ENCODE assay signal across 10 cellular contexts in the genomic region with DNA sequence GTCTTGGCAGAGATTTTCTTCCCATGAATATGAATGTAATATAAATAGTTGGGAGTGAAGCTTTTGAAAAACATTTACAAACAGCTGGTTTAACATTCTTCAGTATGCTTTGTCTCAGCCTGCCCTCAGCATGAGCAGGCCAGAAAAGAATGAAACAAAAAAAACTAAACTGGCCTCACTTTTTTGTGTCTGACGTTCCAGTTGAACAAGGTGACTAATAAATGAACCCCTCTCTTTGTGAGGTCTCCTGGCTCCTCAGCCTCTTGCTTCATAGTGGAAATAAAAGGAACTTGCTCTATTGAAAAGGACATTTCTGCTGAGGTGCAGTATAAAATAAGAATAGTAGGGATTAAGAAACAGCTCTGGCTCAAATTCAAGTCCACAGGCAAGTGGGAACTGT. TPM values are rescaled to one million over a fixed set of nuclear protein-coding genes. Genes with fewer than 3 reads are reported as not detected.
DNase-seq lines count a peak whose midpoint lies in the region; ATAC-seq and TF ChIP-seq lines count a peak whose summit lies in the region.
"Had no signal": no experiment of that assay in that cellular context is flagged by ENCODE, and none has a peak within 500 bp of the region (broad histone marks: within the 10 kb centered on the region; RNA-seq: fewer than 3 reads in every experiment).

No MANE protein-coding gene starts in this region.

- H3K36me3 Mint-ChIP-seq in brain = no peaks in the 10 kb centered on the region
- peaks cover 5% of the 10 kb centered on the region for H3K36me3 Mint-ChIP-seq in activated T-cell treated with anti-CD3 and anti-CD28 coated beads, Interleukin-2, amount 50 U/mL, for 4 hours (ENCODE audit: insufficient read depth)
- H3K36me3 Mint-ChIP-seq: naive B cell had no signal

- H3K27me3 ChIP-seq in HUES48 (ENCODE audit: control insufficient read depth, insufficient read depth, low read length) = no peaks in the 10 kb centered on the region
- no peaks in the 10 kb centered on the region for H3K27me3 ChIP-seq in thoracic aorta (replicated peaks; ENCODE audit: insufficient read depth)

- peaks cover under 1% of the 10 kb centered on the region; the same call in 1 of the 2 replicates for H3K36me3 ChIP-seq in HUES48 (ENCODE audit: control insufficient read depth, insufficient read depth, low read length)
- H3K36me3 ChIP-seq in thoracic aorta = no peaks in the 10 kb centered on the region

- H3K4me3 ChIP-seq in HUES48 (ENCODE audit: low read depth, low read length) (no peak overlapping the region), thoracic aorta (peak overlapping the region; percentile 4)

- peak; percentile 32 for ATAC-seq in left ventricle myocardium superior
- peak; percentile 56 for ATAC-seq in thoracic aorta (ENCODE audit: insufficient number of reproducible peaks, low FRiP score, low read depth)
- no peak for ATAC-seq in activated T-cell treated with anti-CD3 and anti-CD28 coated beads, Interleukin-2, amount 50 U/mL, for 4 hours
- ATAC-seq: T-helper 17 cell had no signal

- intact Hi-C loops in left ventricle myocardium superior (cut with micrococcal nuclease) = no loop called here

- peaks cover 32% of the 10 kb centered on the region for H3K4me1 Mint-ChIP-seq in brain
- peaks cover 41% of the 10 kb centered on the region for H3K4me1 Mint-ChIP-seq in activated T-cell treated with anti-CD3 and anti-CD28 coated beads, Interleukin-2, amount 50 U/mL, for 4 hours (ENCODE audit: low read depth)

- peak overlapping the region in 4 of 5 experiments; percentile 25 to 89 (median 64) for H3K27ac Mint-ChIP-seq in brain
- H3K27ac Mint-ChIP-seq: activated T-helper 2 cell treated with anti-CD3 and anti-CD28 coated beads, Interferon-gamma antibody, Interleukin-2, Interleukin-4, amounts not matched to agents 10 μg/mL and 5 μg/mL and 100 μg/mL, durations not matched to agents 14 hours and 24 hours and 36 hours; naive B cell; T-helper 17 cell had no signal

- H3K9me3 Mint-ChIP-seq in brain = peaks cover 0 to 4% (median 0%) of the 10 kb centered on the region in 5 experiments
- no peaks in the 10 kb centered on the region for H3K9me3 Mint-ChIP-seq in activated T-cell treated with anti-CD3 and anti-CD28 coated beads, Interleukin-2, amount 50 U/mL, for 4 hours
- H3K9me3 Mint-ChIP-seq: activated T-helper 2 cell treated with anti-CD3 and anti-CD28 coated beads, Interferon-gamma antibody, Interleukin-2, Interleukin-4, amounts not matched to agents 10 μg/mL and 5 μg/mL and 100 μg/mL, durations not matched to agents 14 hours and 24 hours and 36 hours; naive B cell had no signal

- H3K9ac ChIP-seq in HUES48 (ENCODE audit: low read depth, low read length) = no peak overlapping the region

- H3K27me3 Mint-ChIP-seq in brain = peaks cover 6% of the 10 kb centered on the region
- no peaks in the 10 kb centered on the region for H3K27me3 Mint-ChIP-seq in activated T-cell treated with anti-CD3 and anti-CD28 coated beads, Interleukin-2, amount 50 U/mL, for 4 hours (ENCODE audit: low read depth)
- H3K27me3 Mint-ChIP-seq: naive B cell, T-helper 17 cell had no signal

- TF ChIP-seq CTCF in brain (conservative IDR thresholded peaks at IDR 0.05) (no peak), thoracic aorta (IDR thresholded peaks at IDR 0.05) (no peak)

- no peak for DNase-seq in left ventricle myocardium superior
- no peak for DNase-seq in thoracic aorta (ENCODE audit: low spot score)
- no peak for DNase-seq in effector CD4-positive, alpha-beta T cell
- no peak for DNase-seq in SIG-M5 (lab: John Stamatoyannopoulos, UW)
- no peak for DNase-seq in activated T-cell treated with anti-CD3 and anti-CD28 coated beads, Interleukin-2, amount 50 U/mL, for 4 hours
- DNase-seq: naive B cell, T-helper 17 cell had no signal

- H3K9me3 ChIP-seq in HUES48 (ENCODE audit: control insufficient read depth, insufficient read depth, low read length) (no peaks in the 10 kb centered on the region), thoracic aorta (no peaks in the 10 kb centered on the region)

- H3K27ac ChIP-seq in HUES48 (ENCODE audit: low read depth, low read length) (peak overlapping the region; percentile 62), thoracic aorta (peak overlapping the region; percentile 81 to 82)

- H3K4me1 ChIP-seq in HUES48 (ENCODE audit: control insufficient read depth, insufficient read depth, low read length) (peaks cover 43% of the 10 kb centered on the region), thoracic aorta (ENCODE audit: control insufficient read depth in 1 of 2, low read depth in 2 of 2) (peaks cover 6 to 33% of the 10 kb centered on the region in 2 donors)

- peak overlapping the region in 4 of 5 experiments; percentile 36 to 54 (median 48) for H3K4me3 Mint-ChIP-seq in brain
- H3K4me3 Mint-ChIP-seq in activated T-cell treated with anti-CD3 and anti-CD28 coated beads, Interleukin-2, amount 50 U/mL, for 4 hours = no peak overlapping the region
- H3K4me3 Mint-ChIP-seq: naive B cell, T-helper 17 cell had no signal

RNA-seq across cellular contexts. Expression of a gene that starts 9.4 kb away (rescaled TPM):
- polyA plus RNA-seq in brain (ENCODE audit: insufficient read depth, low read depth, low replicate concordance) = 9.9 TPM
- total RNA-seq in left ventricle myocardium superior (13.8 TPM), thoracic aorta (10 to 100 TPM; 28.0 to 33.5 TPM)
- total RNA-seq in activated T-cell treated with anti-CD3 and anti-CD28 coated beads, Interleukin-2, amount 50 U/mL, for 4 hours = 10 to 100 TPM in 1 of 3 donors, 1 to 10 TPM in 2; 8.3 to 10.4 (median 9.6) TPM

RNA-seq across cellular contexts. Expression of a gene that starts 37.7 kb away (rescaled TPM):
- polyA plus RNA-seq in brain (ENCODE audit: insufficient read depth, low read depth, low replicate concordance) = 0.83 TPM
- 3.0 TPM for total RNA-seq in left ventricle myocardium superior
- 10 to 100 TPM in 1 of 2 donors, 1 to 10 TPM in 1; 8.1 to 15.6 TPM for total RNA-seq in thoracic aorta
- total RNA-seq in activated T-cell treated with anti-CD3 and anti-CD28 coated beads, Interleukin-2, amount 50 U/mL, for 4 hours = under 1 TPM; 0.34 to 0.57 (median 0.53) TPM

Comparison
In these comparisons a context has a peak if more than half of its experiments do, and no peak if none do; other contexts are left out.
1. ATAC-seq: peak in left ventricle myocardium superior (single experiment) and thoracic aorta (single experiment); none in activated T-cell treated with anti-CD3 and anti-CD28 coated beads, Interleukin-2, amount 50 U/mL, for 4 hours (0 of 2).